Comparison of ENCODE assay signal across 32 cellular contexts in the genomic region with DNA sequence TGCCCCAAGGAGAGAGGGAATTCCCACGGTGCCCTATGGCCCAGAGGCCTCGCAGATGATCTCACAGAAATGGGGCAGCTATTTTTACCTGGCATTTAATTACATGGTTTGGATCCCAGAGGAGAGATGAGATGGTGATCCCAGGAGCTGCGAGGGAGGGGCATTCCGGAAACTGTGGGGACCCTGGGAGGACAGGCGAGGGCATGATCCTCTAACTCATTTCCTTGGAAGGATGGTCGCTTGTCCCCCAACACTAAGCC.
"Had no signal": no experiment of that assay in that cellular context is flagged by ENCODE, and none has a peak within 500 bp of the region (broad histone marks: within the 10 kb centered on the region; RNA-seq: fewer than 3 reads in every experiment).

No MANE protein-coding gene starts in this region.

- H3K9me3 ChIP-seq: colonic mucosa, left ventricle myocardium inferior, mucosa of descending colon, neutrophil, sigmoid colon, suprapubic skin, tibial nerve had no signal

- H3K27me3 Mint-ChIP-seq: activated naive CD8-positive, alpha-beta T cell; brain had no signal

- H3K27ac Mint-ChIP-seq: activated naive CD8-positive, alpha-beta T cell; progenitor cell of endocrine pancreas had no signal

- H3K27ac ChIP-seq: cardiac muscle cell, colonic mucosa, dorsolateral prefrontal cortex, gastroesophageal sphincter, hepatocyte, left ventricle myocardium inferior, neutrophil, sigmoid colon, suprapubic skin, tibial nerve had no signal

- ATAC-seq: gastroesophageal sphincter, mucosa of descending colon had no signal

- H3K9me3 Mint-ChIP-seq: brain, nephron had no signal

- H3K4me3 ChIP-seq: cardiac muscle cell, colonic mucosa, dorsolateral prefrontal cortex, gastroesophageal sphincter, hepatocyte, left ventricle myocardium inferior, lung, mucosa of descending colon, sigmoid colon, smooth muscle cell, suprapubic skin, tibial nerve had no signal

- H3K4me1 ChIP-seq: colonic mucosa, sigmoid colon, suprapubic skin had no signal

- H3K36me3 ChIP-seq: cardiac muscle cell, colonic mucosa, gastroesophageal sphincter, left ventricle myocardium inferior, neutrophil, sigmoid colon, suprapubic skin had no signal

- FAIRE-seq: urothelium cell line had no signal

- DNase-seq: activated CD4-positive, alpha-beta T cell treated with anti-CD3 and anti-CD28 coated beads for 4 hours; activated CD4-positive, alpha-beta T cell treated with anti-CD3 and anti-CD28 coated beads, Interleukin-2, amount 50 U/mL, for 48 hours; activated CD8-positive, alpha-beta memory T cell treated with anti-CD3 and anti-CD28 coated beads for 24 hours; activated effector memory CD4-positive, alpha-beta T cell treated with Interleukin-2 at 50 U/mL for 16 hours; activated naive CD4-positive, alpha-beta T cell treated with Interleukin-2 at 50 U/mL for 16 hours; anterior cingulate cortex; cerebellar nuclear complex; colonic mucosa; dorsolateral prefrontal cortex; effector memory CD4-positive, alpha-beta T cell; erythroblast; left ventricle myocardium inferior; mucosa of descending colon; retina; sigmoid colon; stimulated activated CD4-positive, alpha-beta T cell treated with anti-CD3 and anti-CD28 coated beads, Interleukin-1b, Interleukin-23, amount 100 ng/mL, for 48 hours; stimulated activated CD4-positive, alpha-beta T cell treated with anti-CD3 and anti-CD28 coated beads, Interleukin-4, amount 100 ng/mL, for 4 hours; stimulated activated CD8-positive, alpha-beta memory T cell treated with anti-CD3 and anti-CD28 coated beads, Interleukin-4, amount 100 ng/mL, for 48 hours; stimulated activated naive CD4-positive, alpha-beta T cell had no signal

- H3K27me3 ChIP-seq: cardiac muscle cell, colonic mucosa, dorsolateral prefrontal cortex, hepatocyte had no signal

- H2AFZ ChIP-seq: hepatocyte had no signal

- H3K79me2 ChIP-seq: hepatocyte had no signal

- H3K4me3 Mint-ChIP-seq: activated naive CD8-positive, alpha-beta T cell had no signal

- H3K36me3 Mint-ChIP-seq: activated naive CD8-positive, alpha-beta T cell had no signal

- H3K4me2 ChIP-seq: hepatocyte, smooth muscle cell had no signal
